ENCODE assay signal across 8 cellular contexts in the genomic region with DNA sequence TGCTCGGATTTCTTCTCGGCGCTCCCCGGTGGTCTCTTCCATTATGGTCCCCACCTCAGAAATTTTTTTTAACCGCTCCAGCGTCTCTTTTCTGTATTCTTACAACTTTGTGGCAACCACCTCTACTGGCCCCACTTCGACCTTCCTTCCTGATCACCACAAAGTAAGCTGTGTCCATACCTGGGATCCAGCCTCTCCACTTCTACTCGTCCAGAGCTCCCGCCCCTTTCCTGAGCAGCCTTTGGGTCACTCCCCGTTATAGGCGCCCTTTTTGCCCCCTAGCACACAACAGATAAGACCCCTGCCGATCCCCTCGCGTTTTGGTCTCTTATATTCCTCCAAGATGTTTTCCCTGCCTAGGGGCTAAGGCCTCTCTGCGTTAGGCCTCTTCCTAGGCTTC. TPM values are rescaled to one million over a fixed set of nuclear protein-coding genes. Genes with fewer than 3 reads are reported as not detected.
A peak's percentile ranks its signal among the peaks of the same experiment; 100 is the strongest.
DNase-seq lines count a peak whose midpoint lies in the region; ATAC-seq and TF ChIP-seq lines count a peak whose summit lies in the region.

No MANE protein-coding gene starts in this region.

- H3K4me1 Mint-ChIP-seq in dendritic cell treated with granulocyte-macrophage colony-stimulating factor and Interleukin-4, amounts not matched to agents 40 ng/mL and 50 ng/mL, for 4 days (ENCODE audit: low read depth): peaks cover 19% of the 10 kb centered on the region
- H3K4me1 Mint-ChIP-seq in natural killer cell: peaks cover 26 to 34% of the 10 kb centered on the region in 2 donors

- peaks cover 88% of the 10 kb centered on the region for H3K36me3 Mint-ChIP-seq in dendritic cell treated with granulocyte-macrophage colony-stimulating factor and Interleukin-4, amounts not matched to agents 40 ng/mL and 50 ng/mL, for 4 days (ENCODE audit: low read depth)
- peaks cover 7% of the 10 kb centered on the region for H3K36me3 Mint-ChIP-seq in natural killer cell

- no peak overlapping the region for H2BK20ac ChIP-seq in IMR-90 (ENCODE audit: low read depth, low read length)

- no peaks in the 10 kb centered on the region for H4K20me1 ChIP-seq in IMR-90 (ENCODE audit: insufficient read depth, low read length)

- H2BK5ac ChIP-seq in IMR-90 (ENCODE audit: low read depth, low read length, poor library complexity, severe bottlenecking): no peak overlapping the region

- no peaks in the 10 kb centered on the region for H3K27me3 Mint-ChIP-seq in dendritic cell treated with granulocyte-macrophage colony-stimulating factor and Interleukin-4, amounts not matched to agents 40 ng/mL and 50 ng/mL, for 4 days
- H3K27me3 Mint-ChIP-seq in natural killer cell (ENCODE audit: low read depth in 2 of 2): no peaks in the 10 kb centered on the region

- no peak overlapping the region for H4K91ac ChIP-seq in IMR-90 (ENCODE audit: insufficient read depth, low read depth, low read length)

- TF ChIP-seq RAD21 in IMR-90 (IDR thresholded peaks at IDR 0.05; ENCODE audit: low read length): no peak

- CTCF ChIA-PET in IMR-90 (lab: Yijun Ruan, JAX): no interaction called here

- H2AFZ ChIP-seq in IMR-90 (replicated peaks; ENCODE audit: low read length, poor library complexity): peak overlapping the region; percentile 99

- H3K27ac Mint-ChIP-seq in dendritic cell treated with granulocyte-macrophage colony-stimulating factor and Interleukin-4, amounts not matched to agents 40 ng/mL and 50 ng/mL, for 4 days: peak overlapping the region; percentile 99
- peak overlapping the region; percentile 94 to 99 for H3K27ac Mint-ChIP-seq in natural killer cell

- H2AK5ac ChIP-seq in IMR-90 (ENCODE audit: low read depth, low read length): 0 out of 2 replicates have a peak overlapping the region, but pooled peaks have one; percentile 11

- peak overlapping the region; percentile 89 for H3K27ac ChIP-seq in IMR-90 (ENCODE audit: insufficient read depth, low read length)

- 0 out of 2 replicates have a peak overlapping the region, but pooled peaks have one; percentile 81 for H3K56ac ChIP-seq in IMR-90 (ENCODE audit: extremely low read depth, insufficient read depth, low read length)

- peaks cover 27% of the 10 kb centered on the region for H3K36me3 ChIP-seq in IMR-90 (ENCODE audit: control insufficient read depth, insufficient read depth, low read length)

- peaks cover 34 to 57% of the 10 kb centered on the region in 2 experiments for H3K79me1 ChIP-seq in IMR-90 (ENCODE audit: low read depth in 1 of 2, low read length in 2 of 2)

- H2BK120ac ChIP-seq in IMR-90 (ENCODE audit: low read depth, low read length): no peak overlapping the region

- dilution Hi-C loops in IMR-90 (cut with HindIII; ENCODE audit: low sequenced_read_pairs, unreplicated experiment): no loop called here

- no peak overlapping the region for H3K23ac ChIP-seq in IMR-90 (ENCODE audit: low read depth, low read length)

- H3K18ac ChIP-seq in IMR-90 (ENCODE audit: low read depth, low read length): no peak overlapping the region

- peaks cover 3% of the 10 kb centered on the region; the same call in 1 of the 2 replicates for H3K4me1 ChIP-seq in IMR-90 (ENCODE audit: control insufficient read depth, insufficient read depth, low read length)

- peak overlapping the region; percentile 98; the same call in 1 of the 2 replicates for H3K4ac ChIP-seq in IMR-90 (ENCODE audit: low read depth, low read length)

- H3K4me2 ChIP-seq in IMR-90 (ENCODE audit: low read depth, low read length): peak overlapping the region; percentile 91

- 0 out of 2 replicates have a peak, but pooled peaks have one; percentile 2 for ATAC-seq in IMR-90 (ENCODE audit: low read depth)
- ATAC-seq in natural killer cell: no peak
- no peak for ATAC-seq in HG03196 (IDR thresholded peaks at IDR 0.05; ENCODE audit: unreplicated experiment)
- ATAC-seq in HG02885 (IDR thresholded peaks at IDR 0.05; ENCODE audit: poor library complexity, unreplicated experiment): no peak
- no peak for ATAC-seq in HG02763 (IDR thresholded peaks at IDR 0.05; ENCODE audit: unreplicated experiment)

- H3K9me3 ChIP-seq in IMR-90 (ENCODE audit: control insufficient read depth, insufficient read depth, low read length): peaks cover 10% of the 10 kb centered on the region

- no peak overlapping the region for H2BK15ac ChIP-seq in IMR-90 (ENCODE audit: low read depth, low read length)

- H3K4me3 Mint-ChIP-seq in dendritic cell treated with granulocyte-macrophage colony-stimulating factor and Interleukin-4, amounts not matched to agents 40 ng/mL and 50 ng/mL, for 4 days: peak overlapping the region; percentile 99
- H3K4me3 Mint-ChIP-seq in natural killer cell: peak overlapping the region; percentile 97

- peak overlapping the region; percentile 21 for H4K5ac ChIP-seq in IMR-90 (ENCODE audit: low read depth, low read length)

- intact Hi-C loops in IMR-90 (cut with micrococcal nuclease) (no loop called here), natural killer cell (cut with micrococcal nuclease) (loop anchor here (1.0 to 2.0 kb wide), 2 partner anchors 25 to 162 kb away; partner anchors contain the start of gene ZNF141)
- intact Hi-C loops in dendritic cell treated with granulocyte-macrophage colony-stimulating factor and Interleukin-4, amounts not matched to agents 40 ng/mL and 50 ng/mL, for 4 days (cut with micrococcal nuclease): loop anchor here (1.0 to 5.0 kb wide), 3 partner anchors 27 to 283 kb away; partner anchors contain the start of gene ZNF141

- peaks cover 7% of the 10 kb centered on the region for H3K9me1 ChIP-seq in IMR-90 (ENCODE audit: insufficient read depth, low read length)

- WGBS in IMR-90 (ENCODE audit: extremely low coverage in 2 of 2, insufficient read length in 1 of 2), 2 experiments: 6% methylated on average over 14 of the region's 15 CpGs; no CpG with 5 or more reads in 1 of the 2 experiments

- peak overlapping the region; percentile 95 for H2AK9ac ChIP-seq in IMR-90 (replicated peaks; ENCODE audit: low read depth, low read length, poor library complexity)

- TF ChIP-seq CTCF in GM12865 (IDR thresholded peaks at IDR 0.05; ENCODE audit: insufficient read depth, low read depth, low read length, missing control alignments) (no peak), IMR-90 (conservative IDR thresholded peaks at IDR 0.05; ENCODE audit: low read depth, low read length) (no peak), natural killer cell (IDR thresholded peaks at IDR 0.05) (no peak)

- H3K4me3 ChIP-seq in GM12865 (ENCODE audit: low read depth, low read length): peak overlapping the region; percentile 86
- peak overlapping the region; percentile 93 for H3K4me3 ChIP-seq in IMR-90 (ENCODE audit: insufficient read depth, low read depth, low read length)

- H3K14ac ChIP-seq in IMR-90 (replicated peaks; ENCODE audit: low read depth, low read length): peak overlapping the region; percentile 96; the same call in 1 of the 2 replicates

- H3K27me3 ChIP-seq in IMR-90 (ENCODE audit: control insufficient read depth, insufficient read depth, low read length): no peaks in the 10 kb centered on the region

- DNase-seq in GM12865 (ENCODE audit: low read depth) (peak; percentile 9), IMR-90 (no peak), natural killer cell (peak; percentile 17), occipital lobe (lab: John Stamatoyannopoulos, UW) (no peak)

- H3K9me3 Mint-ChIP-seq in dendritic cell treated with granulocyte-macrophage colony-stimulating factor and Interleukin-4, amounts not matched to agents 40 ng/mL and 50 ng/mL, for 4 days: peaks cover 27% of the 10 kb centered on the region
- H3K9me3 Mint-ChIP-seq in natural killer cell: peaks cover 0 to 2% of the 10 kb centered on the region in 2 donors

- POLR2A ChIA-PET in IMR-90 (lab: Charles Lee; ENCODE audit: unreplicated experiment): no interaction called here

- TSS peak; percentile 71 for BruUV-seq in IMR-90 (replicated peaks; lab: Mats Ljungman, UMichigan)

- peak overlapping the region; percentile 98 to 99 for H4K8ac ChIP-seq in IMR-90 (ENCODE audit: low read depth in 2 of 2, low read length in 2 of 2)

- in situ Hi-C loops in IMR-90 (cut with MboI; ENCODE audit: low sequenced_read_pairs): no loop called here

- no peak for TF ChIP-seq POLR2A in IMR-90 (IDR thresholded peaks at IDR 0.05; ENCODE audit: low read depth, low read length)

- peak overlapping the region; percentile 92 for H3K9ac ChIP-seq in IMR-90 (ENCODE audit: low read depth, low read length)

TF ChIP-seq in IMR-90, 13 proteins besides CTCF, POLR2A, EP300 and RAD21:
- TF ChIP-seq CEBPB (IDR thresholded peaks at IDR 0.05; ENCODE audit: low read depth, low read length) (no peak), CHD1 (IDR thresholded peaks at IDR 0.05; ENCODE audit: low read depth, low read length) (no peak), MAZ (IDR thresholded peaks at IDR 0.05; ENCODE audit: borderline replicate concordance, low read depth, low read length) (no peak), FOS (IDR thresholded peaks at IDR 0.05; ENCODE audit: low read depth, low read length) (no peak), SMC3 (IDR thresholded peaks at IDR 0.05; ENCODE audit: low read depth, low read length) (no peak), RCOR1 (IDR thresholded peaks at IDR 0.05; ENCODE audit: insufficient replicate concordance, low read length) (no peak), NFE2L2 (IDR thresholded peaks at IDR 0.05; ENCODE audit: low read depth, low read length) (no peak), MXI1 (IDR thresholded peaks at IDR 0.05; ENCODE audit: borderline replicate concordance, low read depth, low read length) (no peak), MAFK (IDR thresholded peaks at IDR 0.05; ENCODE audit: low read depth, low read length) (no peak)

RNA-seq across cellular contexts. Expression of gene PIGG, which starts 0.6 kb away (rescaled TPM):
- 21.7 and 26.4 TPM in 2 replicates for total RNA-seq in IMR-90 (2012; rRNA removed)
- 31.8 and 33.0 TPM in 2 replicates for polyA plus RNA-seq in IMR-90 (2012; rRNA removed)
- polyA plus RNA-seq in IMR-90 (2012; cell fraction: cytosol; rRNA removed): 16.8 and 23.0 TPM in 2 replicates
- 180 and 230 TPM in 2 replicates for polyA plus RNA-seq in IMR-90 (2012; cell fraction: nucleus; rRNA removed; ENCODE audit: low replicate concordance)
- total RNA-seq in natural killer cell: 10 to 100 TPM; 71.9 to 82.9 (median 81.3) TPM
- total RNA-seq in occipital lobe: 32.0 TPM

RNA-seq across cellular contexts. Expression of gene ZNF721, which starts 0.6 kb away (rescaled TPM):
- total RNA-seq in IMR-90 (2012; rRNA removed): 10.8 and 13.6 TPM in 2 replicates
- 5.1 and 5.5 TPM in 2 replicates for polyA plus RNA-seq in IMR-90 (2012; rRNA removed)
- 0.81 and 2.2 TPM in 2 replicates for polyA plus RNA-seq in IMR-90 (2012; cell fraction: cytosol; rRNA removed)
- polyA plus RNA-seq in IMR-90 (2012; cell fraction: nucleus; rRNA removed; ENCODE audit: low replicate concordance): 1.3 and 7.3 TPM in 2 replicates
- 10 to 100 TPM; 35.0 to 49.9 (median 37.3) TPM for total RNA-seq in natural killer cell
- 56.5 TPM for total RNA-seq in occipital lobe

Comparison
In these comparisons a context has a peak if more than half of its experiments do, and no peak if none do; other contexts are left out.
1. DNase-seq: peak in GM12865 (single experiment) and natural killer cell (single experiment); none in IMR-90 (single experiment) and occipital lobe (single experiment).